10 cellular contexts compared by ENCODE assay signal in genomic region chr3:157195965-157196364, GRCh38.
"Had no signal": no experiment of that assay in that cellular context is flagged by ENCODE, and none has a peak within 500 bp of the region (broad histone marks: within the 10 kb centered on the region; RNA-seq: fewer than 3 reads in every experiment).

No MANE protein-coding gene starts in this region.

- H3K27ac ChIP-seq: GM23248, HL-60 had no signal

- H2AFZ ChIP-seq: GM23248 had no signal

- H3K4me1 ChIP-seq: HAP-1 had no signal

- H3K4me3 ChIP-seq: GM23248, HAP-1, K562 had no signal

- DNase-seq: GM23248, GOT3, H7, HFFc6, IMR-90, KG1 had no signal

- ATAC-seq: HCT116, K562 had no signal

- H3K36me3 ChIP-seq: HAP-1 had no signal

- FAIRE-seq: K562 had no signal

- H3K9ac ChIP-seq: GM23248 had no signal
